18 cellular contexts compared by ENCODE assay signal in genomic region chr1:73820843-73821242, GRCh38.
DNase-seq lines count a peak whose midpoint lies in the region; ATAC-seq and TF ChIP-seq lines count a peak whose summit lies in the region.
"Had no signal": no experiment of that assay in that cellular context is flagged by ENCODE, and none has a peak within 500 bp of the region (broad histone marks: within the 10 kb centered on the region; RNA-seq: fewer than 3 reads in every experiment).

No MANE protein-coding gene starts in this region.

- H3K9me3 ChIP-seq in DOHH2 (ENCODE audit: control insufficient read depth, insufficient read depth, low read length), result no peaks in the 10 kb centered on the region
- H3K9me3 ChIP-seq in MM.1S (replicated peaks; ENCODE audit: insufficient read depth, low read length), result no peaks in the 10 kb centered on the region
- H3K9me3 ChIP-seq in thyroid gland, result no peaks in the 10 kb centered on the region
- H3K9me3 ChIP-seq: SJCRH30 had no signal

- H3F3A ChIP-seq in DOHH2 (ENCODE audit: control insufficient read depth, insufficient read depth) (no peaks in the 10 kb centered on the region), MM.1S (ENCODE audit: insufficient read depth, low read length) (no peaks in the 10 kb centered on the region)

- H3K4me2 ChIP-seq in DOHH2 (ENCODE audit: low read length) (peak overlapping the region; percentile 48), MM.1S (ENCODE audit: low read depth, low read length) (0 out of 2 replicates have a peak overlapping the region, but pooled peaks have one; percentile 16)

- H3K27ac ChIP-seq in DOHH2 (ENCODE audit: low read depth, low read length) (peak overlapping the region; percentile 30; the same call in 1 of the 2 replicates), MM.1S (ENCODE audit: low read length) (no peak overlapping the region), thyroid gland (no peak overlapping the region)
- H3K27ac ChIP-seq: C4-2B, GM23248, RWPE1, SJCRH30 had no signal

- ATAC-seq in GM21390 (IDR thresholded peaks at IDR 0.05; ENCODE audit: unreplicated experiment) (peak; percentile 60), HG02973 (IDR thresholded peaks at IDR 0.05; ENCODE audit: unreplicated experiment) (peak; percentile 47)

- H3K36me3 ChIP-seq in DOHH2 (ENCODE audit: control insufficient read depth, low read length) (no peaks in the 10 kb centered on the region), MM.1S (replicated peaks; ENCODE audit: insufficient read depth, low read length) (no peaks in the 10 kb centered on the region), thyroid gland (no peaks in the 10 kb centered on the region)
- H3K36me3 ChIP-seq: SJCRH30 had no signal

- intact Hi-C loops in thyroid gland (cut with DNase I), result no loop called here

- peaks cover 35% of the 10 kb centered on the region for H3K4me1 ChIP-seq in DOHH2 (ENCODE audit: control insufficient read depth, low read length)
- peaks cover 13% of the 10 kb centered on the region for H3K4me1 ChIP-seq in MM.1S (ENCODE audit: low read length)
- no peaks in the 10 kb centered on the region for H3K4me1 ChIP-seq in thyroid gland
- H3K4me1 ChIP-seq: SJCRH30 had no signal

- H3K27me3 ChIP-seq in DOHH2 (ENCODE audit: control insufficient read depth, low read length) (no peaks in the 10 kb centered on the region), MM.1S (replicated peaks; ENCODE audit: insufficient read depth, low read length) (no peaks in the 10 kb centered on the region), thyroid gland (no peaks in the 10 kb centered on the region)
- H3K27me3 ChIP-seq: SJCRH30 had no signal

- no peak overlapping the region; the same call in 1 of the 2 replicates for H3K4me3 ChIP-seq in DOHH2 (ENCODE audit: low read length)
- no peak overlapping the region for H3K4me3 ChIP-seq in MM.1S (ENCODE audit: low read length)
- no peak overlapping the region for H3K4me3 ChIP-seq in thyroid gland (replicated peaks in 1 of 3)
- H3K4me3 ChIP-seq: GM23248, SJCRH30 had no signal

- H2AFZ ChIP-seq in MM.1S (ENCODE audit: low read length), result no peak overlapping the region
- H2AFZ ChIP-seq: GM23248 had no signal

- WGBS in thyroid gland, 2 donors, result 93 to 94% methylated on average over 1 of the region's 1 CpG

- TF ChIP-seq CTCF in DOHH2 (IDR thresholded peaks at IDR 0.05; ENCODE audit: low read depth, low read length, poor library complexity, severe bottlenecking) (no peak), MM.1S (IDR thresholded peaks at IDR 0.05; ENCODE audit: low read length) (no peak), thyroid gland (IDR thresholded peaks at IDR 0.05) (no peak)

- no peak overlapping the region for H3K9ac ChIP-seq in MM.1S (ENCODE audit: low read length)
- H3K9ac ChIP-seq: GM23248 had no signal

- DNase-seq in MM.1S (no peak), RPMI8226 (no peak), thyroid gland (no peak), COLO829 (ENCODE audit: low spot score) (no peak), SW480 (ENCODE audit: low spot score) (no peak)
- DNase-seq: 8988T, COR-L47, GM23248, NCI-H1105 treated with DMSO at 0.1 percent for 48 hours, NCI-H187, NCI-H446, NCI-H82, SJCRH30 had no signal

- H3K9me2 ChIP-seq in DOHH2 (replicated peaks; ENCODE audit: control insufficient read depth, low read length) (no peaks in the 10 kb centered on the region), MM.1S (replicated peaks; ENCODE audit: insufficient read depth, low read length) (no peaks in the 10 kb centered on the region)

- H3K79me2 ChIP-seq in DOHH2 (ENCODE audit: control insufficient read depth, low read length), result no peaks in the 10 kb centered on the region
- H3K79me2 ChIP-seq in MM.1S (ENCODE audit: low read length), result no peaks in the 10 kb centered on the region

- H4K20me1 ChIP-seq in DOHH2 (ENCODE audit: control insufficient read depth, insufficient read depth, low read depth, low read length), result no peaks in the 10 kb centered on the region
- no peaks in the 10 kb centered on the region for H4K20me1 ChIP-seq in MM.1S (ENCODE audit: insufficient read depth, low read length)

- TF ChIP-seq POLR2A in thyroid gland (IDR thresholded peaks at IDR 0.05), result no peak
